ENCODE assay signal across 11 cellular contexts in genomic region chr1:229370601-229371021, GRCh38.
DNase-seq lines count a peak whose midpoint lies in the region; FAIRE-seq and TF ChIP-seq lines count a peak whose summit lies in the region.
"Had no signal": no experiment of that assay in that cellular context is flagged by ENCODE, and none has a peak within 500 bp of the region (broad histone marks: within the 10 kb centered on the region; RNA-seq: fewer than 3 reads in every experiment).

No MANE protein-coding gene starts in this region.

- DNase-seq in GM19239 (ENCODE audit: insufficient read length, low spot score) (no peak), NCI-H1105 treated with DMSO at 0.1 percent for 48 hours (lab: John Stamatoyannopoulos, UW) (peak; percentile 76), amniotic epithelial cell (ENCODE audit: low read depth) (peak; percentile 5), retinal pigment epithelial cell (ENCODE audit: low read depth) (no peak), NCI-H187 treated with DMSO at 0.1 percent for 48 hours (lab: John Stamatoyannopoulos, UW) (no peak), NCI-H226 (no peak)
- DNase-seq in activated naive CD4-positive, alpha-beta T cell treated with anti-CD3 and anti-CD28 coated beads, Interleukin-2, amount 50 U/mL, for 16 hours = no peak
- DNase-seq: activated gamma-delta T cell; effector CD4-positive, alpha-beta T cell; stimulated activated CD4-positive, alpha-beta T cell treated with anti-CD3 and anti-CD28 coated beads, Interleukin-4, amount 100 ng/mL, for 24 hours; transverse colon had no signal

- FAIRE-seq in GM19239 (lab: Jason Lieb, UNC) = peak; percentile 93

- H3K4me3 ChIP-seq in retinal pigment epithelial cell (ENCODE audit: low read length) = peak overlapping the region; percentile 5
- H3K4me3 ChIP-seq: transverse colon had no signal

- TF ChIP-seq CTCF in retinal pigment epithelial cell (conservative IDR thresholded peaks at IDR 0.05; ENCODE audit: low read depth, low read length) = no peak

Comparison
In these comparisons a context has a peak if more than half of its experiments do, and no peak if none do; other contexts are left out.
1. DNase-seq: peak in NCI-H1105 treated with DMSO at 0.1 percent for 48 hours (single experiment) and amniotic epithelial cell (single experiment); none in GM19239 (single experiment), retinal pigment epithelial cell (single experiment), NCI-H187 treated with DMSO at 0.1 percent for 48 hours (single experiment), NCI-H226 (single experiment) and activated naive CD4-positive, alpha-beta T cell treated with anti-CD3 and anti-CD28 coated beads, Interleukin-2, amount 50 U/mL, for 16 hours (single experiment).